Comparison of ENCODE assay signal across 25 cellular contexts in genomic region chr7:29467193-29467592, GRCh38.
"Had no signal": no experiment of that assay in that cellular context is flagged by ENCODE, and none has a peak within 500 bp of the region (broad histone marks: within the 10 kb centered on the region; RNA-seq: fewer than 3 reads in every experiment).

No MANE protein-coding gene starts in this region.

- H3K9ac ChIP-seq: SK-N-SH had no signal

- H3K4me1 ChIP-seq: adrenal gland, SJSA1 had no signal

- DNase-seq: activated CD4-positive, alpha-beta T cell treated with anti-CD3 and anti-CD28 coated beads, Interleukin-2, amount 10 ng/mL, durations not matched to agents 24 days and 14 days; activated CD4-positive, alpha-beta T cell treated with anti-CD3 and anti-CD28 coated beads, Interleukin-2, amount 50 U/mL, for 4 hours; activated CD8-positive, alpha-beta T cell treated with anti-CD3 and anti-CD28 coated beads for 36 hours; activated gamma-delta T cell treated with Interleukin-2 at 50 U/mL for 16 hours; activated naive CD4-positive, alpha-beta T cell treated with anti-CD3 and anti-CD28 coated beads for 36 hours; activated T-cell treated with anti-CD3 and anti-CD28 coated beads, Interleukin-2, amount 50 U/mL, for 24 hours; adrenal gland; body of pancreas; caudate nucleus; cerebellar nuclear complex; NCI-H1105 treated with DMSO at 0.1 percent for 48 hours; NCI-H1436; NCI-H1694; NCI-H1930; NCI-H2081 treated with DMSO at 0.1 percent for 48 hours; NCI-H345; NCI-H524 treated with DMSO at 0.1 percent for 48 hours; NK-92 treated with Interleukin-12 subunit alpha and Interleukin-12 subunit beta, amount 100 ng/mL, for 24 hours; PC-3; Peyer's patch; RPMI8226; SHP77 treated with DMSO at 0.1 percent for 48 hours; SK-N-SH had no signal

- H3K9me2 ChIP-seq: SK-N-SH had no signal

- ATAC-seq: activated CD8-positive, alpha-beta T cell treated with anti-CD3 and anti-CD28 coated beads for 36 hours; activated naive CD4-positive, alpha-beta T cell treated with anti-CD3 and anti-CD28 coated beads, Interleukin-2, amount 50 U/mL, for 72 hours; body of pancreas; PC-3 had no signal

- H3K27me3 ChIP-seq: adrenal gland, body of pancreas, Peyer's patch had no signal

- H3K9me3 ChIP-seq: adrenal gland, body of pancreas, Peyer's patch, SJSA1, SK-N-SH had no signal

- H3K4me2 ChIP-seq: SK-N-SH had no signal

- H3K27ac ChIP-seq: adrenal gland, body of pancreas, SJSA1 had no signal

- H3K4me3 ChIP-seq: adrenal gland, body of pancreas, SJSA1 had no signal

- H3K36me3 ChIP-seq: adrenal gland, Peyer's patch, SJSA1 had no signal
